20 cellular contexts compared by ENCODE assay signal in the genomic region with DNA sequence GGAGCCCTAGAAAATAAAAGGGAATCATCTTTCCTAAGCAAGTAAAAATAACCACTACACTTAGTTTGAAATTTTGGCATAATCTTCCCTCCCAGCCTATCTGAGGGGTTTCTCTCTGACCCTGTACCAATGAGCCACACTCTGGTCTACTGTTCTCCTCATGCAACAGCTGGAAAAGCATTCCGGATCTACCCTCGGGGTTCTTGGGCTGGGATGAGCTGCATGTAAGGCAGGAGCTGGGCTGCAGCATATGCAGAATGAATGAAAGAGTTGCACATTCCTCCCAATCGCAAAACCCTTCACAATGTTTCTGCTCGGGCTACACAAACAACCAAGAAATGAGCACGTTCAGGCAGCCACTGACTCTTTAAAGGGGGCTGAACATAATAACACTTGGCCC.
DNase-seq lines count a peak whose midpoint lies in the region; ATAC-seq and TF ChIP-seq lines count a peak whose summit lies in the region.
"Had no signal": no experiment of that assay in that cellular context is flagged by ENCODE, and none has a peak within 500 bp of the region (broad histone marks: within the 10 kb centered on the region; RNA-seq: fewer than 3 reads in every experiment).

No MANE protein-coding gene starts in this region.

- no peaks in the 10 kb centered on the region for H3K27me3 Mint-ChIP-seq in osteocyte (ENCODE audit: unreplicated experiment)
- H3K27me3 Mint-ChIP-seq in effector memory CD8-positive, alpha-beta T cell: no peaks in the 10 kb centered on the region
- H3K27me3 Mint-ChIP-seq: activated CD4-positive, alpha-beta T cell treated with anti-CD3 and anti-CD28 coated beads for 36 hours; activated naive CD8-positive, alpha-beta T cell treated with anti-CD3 and anti-CD28 coated beads, Interleukin-2, amount 10 ng/mL, durations not matched to agents 7 days and 5 days; CD4-positive, CD25-positive, alpha-beta regulatory T cell had no signal

- H3K9me3 Mint-ChIP-seq in osteocyte (ENCODE audit: unreplicated experiment): no peaks in the 10 kb centered on the region
- no peaks in the 10 kb centered on the region for H3K9me3 Mint-ChIP-seq in effector memory CD8-positive, alpha-beta T cell
- H3K9me3 Mint-ChIP-seq: activated naive CD8-positive, alpha-beta T cell treated with anti-CD3 and anti-CD28 coated beads, Interleukin-2, amount 10 ng/mL, durations not matched to agents 7 days and 5 days; CD4-positive, CD25-positive, alpha-beta regulatory T cell had no signal

- peaks cover 52% of the 10 kb centered on the region for H3K4me1 Mint-ChIP-seq in osteocyte (ENCODE audit: unreplicated experiment)
- peaks cover 0 to 3% of the 10 kb centered on the region in 2 donors for H3K4me1 Mint-ChIP-seq in effector memory CD8-positive, alpha-beta T cell (ENCODE audit: low read depth in 2 of 2)
- H3K4me1 Mint-ChIP-seq: activated naive CD8-positive, alpha-beta T cell treated with anti-CD3 and anti-CD28 coated beads, Interleukin-2, amount 10 ng/mL, durations not matched to agents 7 days and 5 days had no signal

- peak overlapping the region; percentile 14 for H3K27ac ChIP-seq in HUES48 (ENCODE audit: low read depth, low read length)
- no peak overlapping the region for H3K27ac ChIP-seq in iPS-18a (ENCODE audit: low read length)
- H3K27ac ChIP-seq: dorsolateral prefrontal cortex had no signal

- no peak for TF ChIP-seq CTCF in osteocyte (IDR thresholded peaks at IDR 0.05)

- H3K4me3 Mint-ChIP-seq in osteocyte (ENCODE audit: unreplicated experiment): peak overlapping the region; percentile 29
- no peak overlapping the region for H3K4me3 Mint-ChIP-seq in effector memory CD8-positive, alpha-beta T cell
- H3K4me3 Mint-ChIP-seq: activated CD4-positive, alpha-beta T cell treated with anti-CD3 and anti-CD28 coated beads for 36 hours; activated naive CD8-positive, alpha-beta T cell treated with anti-CD3 and anti-CD28 coated beads, Interleukin-2, amount 10 ng/mL, durations not matched to agents 7 days and 5 days; CD4-positive, CD25-positive, alpha-beta regulatory T cell had no signal

- H3K9ac ChIP-seq in HUES48 (ENCODE audit: low read depth, low read length): no peak overlapping the region
- H3K9ac ChIP-seq in iPS-18a (ENCODE audit: low read length): peak overlapping the region; percentile 7

- H3K36me3 ChIP-seq in HUES48 (ENCODE audit: control insufficient read depth, insufficient read depth, low read length): no peaks in the 10 kb centered on the region
- H3K36me3 ChIP-seq in iPS-18a (ENCODE audit: control insufficient read depth, low read depth, low read length): no peaks in the 10 kb centered on the region

- H3K9me3 ChIP-seq in HUES48 (ENCODE audit: control insufficient read depth, insufficient read depth, low read length) (no peaks in the 10 kb centered on the region), iPS-18a (ENCODE audit: control insufficient read depth, low read depth, low read length) (no peaks in the 10 kb centered on the region)

- DNase-seq in RPMI7951 (ENCODE audit: low read depth) (peak; percentile 52), osteocyte (ENCODE audit: extremely low spot score, unreplicated experiment) (no peak), NCI-H524 (lab: John Stamatoyannopoulos, UW) (no peak)
- no peak for DNase-seq in effector memory CD8-positive, alpha-beta T cell
- DNase-seq: activated CD4-positive, alpha-beta T cell treated with anti-CD3 and anti-CD28 coated beads for 36 hours; activated CD8-positive, alpha-beta memory T cell treated with anti-CD3 and anti-CD28 coated beads for 24 hours; activated gamma-delta T cell; activated naive CD8-positive, alpha-beta T cell treated with anti-CD3 and anti-CD28 coated beads, Interleukin-2, amount 10 ng/mL, durations not matched to agents 7 days and 5 days; CD4-positive, CD25-positive, alpha-beta regulatory T cell; dorsolateral prefrontal cortex; KBM-7; NCI-H1436; NCI-H446 treated with DMSO at 0.1 percent for 48 hours; stimulated activated CD4-positive, alpha-beta T cell treated with anti-CD3 and anti-CD28 coated beads, Interleukin-15, amount 100 ng/mL, for 24 hours; stimulated activated naive CD4-positive, alpha-beta T cell treated with Interleukin-2 at 50 U/mL for 16 hours; T-helper 2 cell had no signal

- no peaks in the 10 kb centered on the region for H3K27me3 ChIP-seq in HUES48 (ENCODE audit: control insufficient read depth, insufficient read depth, low read length)
- H3K27me3 ChIP-seq in iPS-18a (ENCODE audit: control insufficient read depth, insufficient read depth, low read length): no peaks in the 10 kb centered on the region
- H3K27me3 ChIP-seq: dorsolateral prefrontal cortex had no signal

- H3K4me3 ChIP-seq in HUES48 (ENCODE audit: low read depth, low read length) (no peak overlapping the region), iPS-18a (ENCODE audit: low read length) (no peak overlapping the region)
- H3K4me3 ChIP-seq: dorsolateral prefrontal cortex, lung had no signal

- H3K27ac Mint-ChIP-seq in osteocyte (ENCODE audit: unreplicated experiment): peak overlapping the region; percentile 80
- H3K27ac Mint-ChIP-seq in effector memory CD8-positive, alpha-beta T cell: no peak overlapping the region
- H3K27ac Mint-ChIP-seq: activated CD4-positive, alpha-beta T cell treated with anti-CD3 and anti-CD28 coated beads for 36 hours; activated naive CD8-positive, alpha-beta T cell treated with anti-CD3 and anti-CD28 coated beads, Interleukin-2, amount 10 ng/mL, durations not matched to agents 7 days and 5 days; CD4-positive, CD25-positive, alpha-beta regulatory T cell had no signal

- H3K4me1 ChIP-seq in HUES48 (ENCODE audit: control insufficient read depth, insufficient read depth, low read length) (0 out of 2 replicates have a peak, but pooled peaks cover 4% of the 10 kb centered on the region), iPS-18a (ENCODE audit: control insufficient read depth, low read depth, low read length) (peaks cover 16% of the 10 kb centered on the region)

- no peaks in the 10 kb centered on the region for H3K36me3 Mint-ChIP-seq in osteocyte (ENCODE audit: unreplicated experiment)
- peaks cover 6% of the 10 kb centered on the region for H3K36me3 Mint-ChIP-seq in effector memory CD8-positive, alpha-beta T cell (ENCODE audit: insufficient read depth)
- H3K36me3 Mint-ChIP-seq: activated naive CD8-positive, alpha-beta T cell treated with anti-CD3 and anti-CD28 coated beads, Interleukin-2, amount 10 ng/mL, durations not matched to agents 7 days and 5 days had no signal

- ATAC-seq in effector memory CD8-positive, alpha-beta T cell (replicated peaks): no peak
- no peak for ATAC-seq in GM18870 (IDR thresholded peaks at IDR 0.05; ENCODE audit: unreplicated experiment)
- ATAC-seq: activated CD4-positive, alpha-beta T cell treated with anti-CD3 and anti-CD28 coated beads for 36 hours had no signal
